Comparison of ENCODE assay signal across 9 cellular contexts in genomic region chr11:94493146-94493442, GRCh38. TPM values are rescaled to one million over a fixed set of nuclear protein-coding genes. Genes with fewer than 3 reads are reported as not detected.
DNase-seq lines count a peak whose midpoint lies in the region; ATAC-seq, FAIRE-seq and TF ChIP-seq lines count a peak whose summit lies in the region.
"Had no signal": no experiment of that assay in that cellular context is flagged by ENCODE, and none has a peak within 500 bp of the region (broad histone marks: within the 10 kb centered on the region; RNA-seq: fewer than 3 reads in every experiment).

No MANE protein-coding gene starts in this region.

- TF ChIP-seq CTCF in HL-60 (IDR thresholded peaks at IDR 0.05; ENCODE audit: insufficient read depth, low read length) (no peak), GM12878 (IDR thresholded peaks at IDR 0.05 in 2 of 3, conservative IDR thresholded peaks at IDR 0.05 in 1 of 3; ENCODE audit: control insufficient read depth in 2 of 3, extremely low read depth in 1 of 3, insufficient read depth in 1 of 3, low read depth in 3 of 3, low read length in 3 of 3) (no peak)

- peak overlapping the region; percentile 86 for H2AFZ ChIP-seq in ACC112 (ENCODE audit: low read length, unreplicated experiment)
- peak overlapping the region; percentile 99 for H2AFZ ChIP-seq in GM12878 (ENCODE audit: control insufficient read depth, low read depth, low read length)

- no peak for FAIRE-seq in GM12878 (lab: Jason Lieb, UNC)

- in situ Hi-C loops in GM12878 (cut with MboI): no loop called here

- H3K27ac ChIP-seq in ACC112 (ENCODE audit: low read depth, low read length): peak overlapping the region; percentile 70
- H3K27ac ChIP-seq in HL-60 (replicated peaks): peak overlapping the region; percentile 78
- peak overlapping the region; percentile 81 for H3K27ac ChIP-seq in GM12878 (ENCODE audit: control insufficient read depth, insufficient read depth)
- H3K27ac ChIP-seq in mesendoderm (ENCODE audit: low read depth, low read length): peak overlapping the region; percentile 90

- H3K4ac ChIP-seq in mesendoderm (ENCODE audit: low read depth, low read length): no peak overlapping the region

- peak; percentile 38 to 47 for DNase-seq in HL-60 (ENCODE audit: low read depth in 1 of 2, low spot score in 1 of 2)
- DNase-seq in GM12878 (ENCODE audit: low read depth, low spot score): no peak
- DNase-seq in mesendoderm: no peak
- no peak for DNase-seq in HK-2 (ENCODE audit: unreplicated experiment)
- DNase-seq in NCI-H1436 (lab: John Stamatoyannopoulos, UW): no peak

- H4K8ac ChIP-seq in mesendoderm (ENCODE audit: low read depth, low read length): no peak overlapping the region

- BruUV-seq in GM12878 (replicated peaks; lab: Mats Ljungman, UMichigan): no TSS peak

- peaks cover 22% of the 10 kb centered on the region for H3K4me1 ChIP-seq in ACC112 (ENCODE audit: control insufficient read depth, insufficient read depth, low read length, unreplicated experiment)
- H3K4me1 ChIP-seq in GM12878 (ENCODE audit: control insufficient read depth, insufficient read depth, low read length): peaks cover 3% of the 10 kb centered on the region; the same call in 1 of the 2 replicates
- H3K4me1 ChIP-seq in mesendoderm (ENCODE audit: control insufficient read depth, low read depth, low read length): no peaks in the 10 kb centered on the region

- 3% methylated on average over 10 of the region's 10 CpGs for WGBS in GM12878 (ENCODE audit: insufficient coverage, insufficient replicate concordance, low lambda C conversion rate, missing lambda C conversion rate)
- no CpG with 5 or more reads among the region's 10 CpGs for WGBS in mesendoderm (ENCODE audit: extremely low coverage, insufficient coverage, low lambda C conversion rate)

- H2AK5ac ChIP-seq in mesendoderm (ENCODE audit: low read length): no peak overlapping the region

- H3K9ac ChIP-seq in GM12878 (ENCODE audit: control insufficient read depth, insufficient read depth, low read length) (peak overlapping the region; percentile 99), mesendoderm (ENCODE audit: low read length) (peak overlapping the region; percentile 92)

- ATAC-seq in GM19397 (IDR thresholded peaks at IDR 0.05; ENCODE audit: unreplicated experiment) (peak; percentile 7), GM12878 (peak; percentile 55), HG03097 (IDR thresholded peaks at IDR 0.05; ENCODE audit: low FRiP score, unreplicated experiment) (no peak)

- no peaks in the 10 kb centered on the region for H3K27me3 ChIP-seq in ACC112 (ENCODE audit: insufficient read depth, low read length)
- H3K27me3 ChIP-seq in HL-60 (ENCODE audit: insufficient read depth, poor library complexity, severe bottlenecking): no peaks in the 10 kb centered on the region
- no peaks in the 10 kb centered on the region for H3K27me3 ChIP-seq in GM12878 (replicated peaks in 1 of 2; ENCODE audit: control insufficient read depth in 2 of 2, insufficient read depth in 2 of 2, low read length in 1 of 2)
- no peaks in the 10 kb centered on the region for H3K27me3 ChIP-seq in mesendoderm (ENCODE audit: insufficient read depth, low read length, poor library complexity)

- TF ChIP-seq EP300 in GM12878 (IDR thresholded peaks at IDR 0.05; ENCODE audit: borderline replicate concordance in 1 of 2, control insufficient read depth in 1 of 2, low read depth in 2 of 2, low read length in 2 of 2): no peak

- POLR2A ChIA-PET in GM12878 (lab: Charles Lee): interaction anchor here (1.3 kb wide), 1 partner anchor 23 kb away, joined by 6 read pairs; no protein-coding TSS in a partner anchor

- CTCF ChIA-PET in GM12878 (lab: Yijun Ruan, JAX): interaction anchor here (0.7 to 1.6 kb wide), 8 partner anchors 9 to 598 kb away, joined by 3 to 9 read pairs (median 4); no protein-coding TSS in a partner anchor

- H3K4me3 ChIP-seq in ACC112 (ENCODE audit: low read depth, low read length) (peak overlapping the region; percentile 87), HL-60 (replicated peaks; ENCODE audit: insufficient read depth, low read length) (peak overlapping the region; percentile 95), GM12878 (peak overlapping the region; percentile 92), mesendoderm (ENCODE audit: low read length) (peak overlapping the region; percentile 93)

- H3K23ac ChIP-seq in mesendoderm (ENCODE audit: low read length): no peak overlapping the region

- SMC1A ChIA-PET in GM12878 (lab: Charles Lee; ENCODE audit: uncharacterized antibody, unreplicated experiment): interaction anchor here (1.0 to 3.7 kb wide), 5 partner anchors 9 to 58 kb away, joined by 3 to 12 read pairs (median 4); no protein-coding TSS in a partner anchor

- no peaks in the 10 kb centered on the region; the same call in 2 of the 3 replicates for H3K9me3 ChIP-seq in GM12878 (replicated peaks; ENCODE audit: control insufficient read depth, insufficient read depth, low read length)

- H4K20me1 ChIP-seq in GM12878 (ENCODE audit: control insufficient read depth, insufficient read depth): no peaks in the 10 kb centered on the region

- intact Hi-C loops in GM12878 (cut with micrococcal nuclease; ENCODE audit: unreplicated experiment): loop anchor here (2.0 to 5.0 kb wide), 2 partner anchors 20 to 366 kb away; partner anchors contain the start of gene PANX1

- TF ChIP-seq POLR2A in GM12878 (IDR thresholded peaks at IDR 0.05; ENCODE audit: low read depth, low read length): no peak

- H3K18ac ChIP-seq in mesendoderm (ENCODE audit: low read length): no peak overlapping the region

- no peak overlapping the region for H2BK120ac ChIP-seq in mesendoderm (ENCODE audit: low read depth, low read length)

- peaks cover 2% of the 10 kb centered on the region for H3K79me1 ChIP-seq in mesendoderm (ENCODE audit: low read length)

- H2BK15ac ChIP-seq in mesendoderm (replicated peaks; ENCODE audit: low read depth): no peak overlapping the region

- peak overlapping the region; percentile 91 for H3K56ac ChIP-seq in mesendoderm (ENCODE audit: low read length)

- TF ChIP-seq RAD21 in GM12878 (IDR thresholded peaks at IDR 0.05; ENCODE audit: insufficient read depth, low read depth, low read length): no peak

- RAD21 ChIA-PET in GM12878 (lab: Charles Lee; ENCODE audit: unreplicated experiment): interaction anchor here (1.0 to 2.7 kb wide), 7 partner anchors 20 to 109 kb away, joined by 3 to 12 read pairs (median 3); no protein-coding TSS in a partner anchor

- H3K4me2 ChIP-seq in GM12878 (ENCODE audit: control insufficient read depth, insufficient read depth): peak overlapping the region; percentile 56
- H3K4me2 ChIP-seq in mesendoderm (ENCODE audit: low read length): peak overlapping the region; percentile 92

- no peak overlapping the region for H2BK5ac ChIP-seq in mesendoderm (ENCODE audit: low read length)

- H3K79me2 ChIP-seq in ACC112 (ENCODE audit: control insufficient read depth, insufficient read depth, low read length, unreplicated experiment) (peaks cover 17% of the 10 kb centered on the region), GM12878 (ENCODE audit: control insufficient read depth, insufficient read depth, low read length) (peaks cover 42% of the 10 kb centered on the region), mesendoderm (ENCODE audit: control insufficient read depth, insufficient read depth, low read length) (peaks cover 2% of the 10 kb centered on the region)

- H4K5ac ChIP-seq in mesendoderm (ENCODE audit: low read length): no peak overlapping the region

- H3K36me3 ChIP-seq in ACC112 (ENCODE audit: insufficient read depth, low read length) (peaks cover 13% of the 10 kb centered on the region; the same call in 1 of the 2 replicates), GM12878 (ENCODE audit: control insufficient read depth in 2 of 2, insufficient read depth in 2 of 2, low read length in 1 of 2) (peaks cover 0 to 20% of the 10 kb centered on the region in 2 experiments; a peak in 3 of 4 replicates), mesendoderm (ENCODE audit: control insufficient read depth, insufficient read depth, low read length) (no peaks in the 10 kb centered on the region)

RNA-seq across cellular contexts. Expression of gene MRE11, which starts 0.6 kb away (rescaled TPM):
- 152 and 163 TPM in 2 replicates for total RNA-seq in GM12878 (2013; cell fraction: nucleolus; rRNA removed)
- total RNA-seq in GM12878 (2014; rRNA removed) (20.1 and 20.2 TPM in 2 replicates), GM12878 (2014; rRNA removed; fragmentation: Illumina TruSeq; extraction: Trizol) (33.2 and 34.5 TPM in 2 replicates), GM12878 (2021) (26.1 and 28.6 TPM in 2 replicates)
- 14.9 TPM for polyA plus RNA-seq in GM12878 (2011; ENCODE audit: low read depth)
- polyA plus RNA-seq in GM12878 (2011; rRNA removed) (25.2 and 49.8 TPM in 2 replicates), GM12878 (2014; fragmentation: Illumina TruSeq; extraction: Trizol) (32.5 and 40.5 TPM in 2 replicates), GM12878 (2014; fragmentation: Nextera tagmentation; extraction: Ambion mirVana) (10 to 100 TPM; 19.3 to 20.5 TPM), GM12878 (2014; rRNA removed) (16.2 and 20.3 TPM in 2 replicates), GM12878 (2016; fragmentation: Nextera tagmentation; extraction: Ambion mirVana) (10 to 100 TPM; 33.9 to 39.2 TPM)
- polyA plus RNA-seq in GM12878 (2011; cell fraction: cytosol; rRNA removed): 6.5 and 6.6 TPM in 2 replicates
- polyA plus RNA-seq in GM12878 (2011; cell fraction: nucleus; rRNA removed): 17.9 and 24.4 TPM in 2 replicates
- 15.6 and 20.3 TPM in 2 replicates for polyA plus RNA-seq in GM12878 (2012)
- polyA minus RNA-seq in GM12878 (2011; rRNA and poly(A)+ RNA removed): 15.8 and 26.4 TPM in 2 replicates
- polyA minus RNA-seq in GM12878 (2011; cell fraction: cytosol; rRNA and poly(A)+ RNA removed): 7.8 and 9.6 TPM in 2 replicates
- polyA minus RNA-seq in GM12878 (2011; cell fraction: nucleus; rRNA and poly(A)+ RNA removed): 19.8 and 26.0 TPM in 2 replicates
- 17.0 TPM for polyA plus RNA-seq in mesendoderm (2013, experiment 1 of 2)
- 15.8 TPM for polyA plus RNA-seq in mesendoderm (2013, experiment 2 of 2)

RNA-seq across cellular contexts. Expression of gene ANKRD49, which starts 0.7 kb away (rescaled TPM):
- total RNA-seq in GM12878 (2013; cell fraction: nucleolus; rRNA removed): 38.0 and 40.7 TPM in 2 replicates
- total RNA-seq in GM12878 (2014; rRNA removed) (19.8 and 25.8 TPM in 2 replicates), GM12878 (2014; rRNA removed; fragmentation: Illumina TruSeq; extraction: Trizol) (38.5 and 39.8 TPM in 2 replicates), GM12878 (2021) (19.2 and 19.8 TPM in 2 replicates)
- 16.7 TPM for polyA plus RNA-seq in GM12878 (2011; ENCODE audit: low read depth)
- polyA plus RNA-seq in GM12878 (2011; rRNA removed) (45.9 and 62.2 TPM in 2 replicates), GM12878 (2014; fragmentation: Illumina TruSeq; extraction: Trizol) (46.6 and 59.9 TPM in 2 replicates), GM12878 (2014; fragmentation: Nextera tagmentation; extraction: Ambion mirVana) (10 to 100 TPM; 33.2 to 37.1 TPM), GM12878 (2014; rRNA removed) (18.4 and 22.3 TPM in 2 replicates), GM12878 (2016; fragmentation: Nextera tagmentation; extraction: Ambion mirVana) (10 to 100 TPM; 31.7 to 34.1 TPM)
- 13.4 and 15.7 TPM in 2 replicates for polyA plus RNA-seq in GM12878 (2011; cell fraction: cytosol; rRNA removed)
- polyA plus RNA-seq in GM12878 (2011; cell fraction: nucleus; rRNA removed): 30.1 and 42.6 TPM in 2 replicates
- 22.3 and 23.9 TPM in 2 replicates for polyA plus RNA-seq in GM12878 (2012)
- polyA minus RNA-seq in GM12878 (2011; rRNA and poly(A)+ RNA removed): 12.1 and 21.4 TPM in 2 replicates
- polyA minus RNA-seq in GM12878 (2011; cell fraction: cytosol; rRNA and poly(A)+ RNA removed): 4.2 and 6.8 TPM in 2 replicates
- polyA minus RNA-seq in GM12878 (2011; cell fraction: nucleus; rRNA and poly(A)+ RNA removed): 18.0 and 18.5 TPM in 2 replicates
- polyA plus RNA-seq in mesendoderm (2013, experiment 1 of 2): 20.7 TPM
- polyA plus RNA-seq in mesendoderm (2013, experiment 2 of 2): 21.0 TPM

RNA-seq across cellular contexts. Expression of gene C11orf97, which starts 19.2 kb away (rescaled TPM):
- total RNA-seq in GM12878 (2013; cell fraction: nucleolus; rRNA removed): not detected in 2 replicates
- total RNA-seq in GM12878 (2014; rRNA removed) (not detected in 2 replicates), GM12878 (2014; rRNA removed; fragmentation: Illumina TruSeq; extraction: Trizol) (not detected in 2 replicates), GM12878 (2021) (not detected in 2 replicates)
- not detected for polyA plus RNA-seq in GM12878 (2011; ENCODE audit: low read depth)
- polyA plus RNA-seq in GM12878 (2011; rRNA removed) (not detected in 2 replicates), GM12878 (2014; fragmentation: Illumina TruSeq; extraction: Trizol) (not detected in 2 replicates), GM12878 (2014; fragmentation: Nextera tagmentation; extraction: Ambion mirVana) (not detected), GM12878 (2014; rRNA removed) (not detected in 2 replicates), GM12878 (2016; fragmentation: Nextera tagmentation; extraction: Ambion mirVana) (not detected)
- not detected in 2 replicates for polyA plus RNA-seq in GM12878 (2011; cell fraction: cytosol; rRNA removed)
- polyA plus RNA-seq in GM12878 (2011; cell fraction: nucleus; rRNA removed): not detected in 2 replicates
- polyA plus RNA-seq in GM12878 (2012): not detected in 2 replicates
- polyA minus RNA-seq in GM12878 (2011; rRNA and poly(A)+ RNA removed): not detected in 2 replicates
- polyA minus RNA-seq in GM12878 (2011; cell fraction: cytosol; rRNA and poly(A)+ RNA removed): not detected in 2 replicates
- polyA minus RNA-seq in GM12878 (2011; cell fraction: nucleus; rRNA and poly(A)+ RNA removed): not detected in 2 replicates
- polyA plus RNA-seq in mesendoderm (2013, experiment 1 of 2): not detected
- polyA plus RNA-seq in mesendoderm (2013, experiment 2 of 2): not detected
- total RNA-seq: pulmonary artery endothelial cell had no signal

RNA-seq across cellular contexts. Expression of gene FUT4, which starts 50.6 kb away (rescaled TPM):
- 9.3 and 10.0 TPM in 2 replicates for total RNA-seq in GM12878 (2013; cell fraction: nucleolus; rRNA removed)
- total RNA-seq in GM12878 (2014; rRNA removed) (3.6 and 4.1 TPM in 2 replicates), GM12878 (2014; rRNA removed; fragmentation: Illumina TruSeq; extraction: Trizol) (2.1 and 2.2 TPM in 2 replicates), GM12878 (2021) (3.3 and 4.1 TPM in 2 replicates)
- 0.60 TPM for polyA plus RNA-seq in GM12878 (2011; ENCODE audit: low read depth)
- polyA plus RNA-seq in GM12878 (2011; rRNA removed) (9.1 and 10.4 TPM in 2 replicates), GM12878 (2014; fragmentation: Illumina TruSeq; extraction: Trizol) (2.4 TPM in 2 replicates), GM12878 (2014; fragmentation: Nextera tagmentation; extraction: Ambion mirVana) (under 1 TPM; 0.68 TPM), GM12878 (2014; rRNA removed) (3.5 and 3.6 TPM in 2 replicates), GM12878 (2016; fragmentation: Nextera tagmentation; extraction: Ambion mirVana) (1 to 10 TPM in 1 of 2 experiments, under 1 TPM in 1; 0.76 to 1.4 TPM)
- polyA plus RNA-seq in GM12878 (2011; cell fraction: cytosol; rRNA removed): 6.0 and 6.9 TPM in 2 replicates
- 7.8 and 9.6 TPM in 2 replicates for polyA plus RNA-seq in GM12878 (2011; cell fraction: nucleus; rRNA removed)
- 0.84 and 1.3 TPM in 2 replicates for polyA plus RNA-seq in GM12878 (2012)
- polyA minus RNA-seq in GM12878 (2011; rRNA and poly(A)+ RNA removed): 10.4 and 11.2 TPM in 2 replicates
- 3.7 and 4.3 TPM in 2 replicates for polyA minus RNA-seq in GM12878 (2011; cell fraction: cytosol; rRNA and poly(A)+ RNA removed)
- polyA minus RNA-seq in GM12878 (2011; cell fraction: nucleus; rRNA and poly(A)+ RNA removed): 10.3 and 16.1 TPM in 2 replicates
- polyA plus RNA-seq in mesendoderm (2013, experiment 1 of 2): 6.3 TPM
- polyA plus RNA-seq in mesendoderm (2013, experiment 2 of 2): 6.4 TPM

Comparison
In these comparisons a context has a peak if more than half of its experiments do, and no peak if none do; other contexts are left out.
1. DNase-seq: peak in HL-60 (2 of 2); none in GM12878 (single experiment), mesendoderm (single experiment), HK-2 (single experiment) and NCI-H1436 (single experiment).
2. Peak in every context shown above with its lines, with median percentiles within 50 percentile points of each other: H3K27ac ChIP-seq and H3K4me3 ChIP-seq.